In genomic region chr1:17012775-17013501, GRCh38 we compare ENCODE assay signal across 14 cellular contexts. TPM values are rescaled to one million over a fixed set of nuclear protein-coding genes. Genes with fewer than 3 reads are reported as not detected.
DNase-seq lines count a peak whose midpoint lies in the region; ATAC-seq and TF ChIP-seq lines count a peak whose summit lies in the region.
"Had no signal": no experiment of that assay in that cellular context is flagged by ENCODE, and none has a peak within 500 bp of the region (broad histone marks: within the 10 kb centered on the region; RNA-seq: fewer than 3 reads in every experiment).

No MANE protein-coding gene starts in this region.

- H3K9me3 Mint-ChIP-seq in osteocyte (ENCODE audit: unreplicated experiment) = no peaks in the 10 kb centered on the region
- no peaks in the 10 kb centered on the region for H3K9me3 Mint-ChIP-seq in activated T-cell treated with anti-CD3 and anti-CD28 coated beads, Interleukin-2, amount 50 U/mL, for 24 hours
- H3K9me3 Mint-ChIP-seq: naive thymus-derived CD8-positive, alpha-beta T cell had no signal

- DNase-seq in ELR (ENCODE audit: low read depth) = peak; percentile 33
- peak; percentile 82 for DNase-seq in M059J (ENCODE audit: low read depth)
- DNase-seq in osteocyte (ENCODE audit: extremely low spot score, unreplicated experiment) = no peak
- DNase-seq in activated T-cell treated with anti-CD3 and anti-CD28 coated beads, Interleukin-2, amount 50 U/mL, for 24 hours = no peak
- DNase-seq in T-helper 1 cell = no peak
- DNase-seq: activated CD4-positive, alpha-beta T cell treated with anti-CD3 and anti-CD28 coated beads for 36 hours; effector CD8-positive, alpha-beta T cell; naive thymus-derived CD8-positive, alpha-beta T cell; stimulated activated CD4-positive, alpha-beta T cell treated with anti-CD3 and anti-CD28 coated beads, Interleukin-1b, Interleukin-23, amount 100 ng/mL, for 48 hours; stomach had no signal

- peaks cover under 1% of the 10 kb centered on the region for H3K36me3 Mint-ChIP-seq in osteocyte (ENCODE audit: unreplicated experiment)
- peaks cover 8% of the 10 kb centered on the region for H3K36me3 Mint-ChIP-seq in activated T-cell treated with anti-CD3 and anti-CD28 coated beads, Interleukin-2, amount 50 U/mL, for 24 hours (ENCODE audit: low read depth)

- peak overlapping the region; percentile 10 for H3K27ac ChIP-seq in cingulate gyrus (ENCODE audit: low read depth, low read length)
- H3K27ac ChIP-seq: HL-60 had no signal

- H3K4me1 Mint-ChIP-seq in osteocyte (ENCODE audit: unreplicated experiment) = peaks cover 52% of the 10 kb centered on the region
- H3K4me1 Mint-ChIP-seq in activated T-cell treated with anti-CD3 and anti-CD28 coated beads, Interleukin-2, amount 50 U/mL, for 24 hours (ENCODE audit: low read depth) = peaks cover 21% of the 10 kb centered on the region

- ATAC-seq in GM18907 (IDR thresholded peaks at IDR 0.05; ENCODE audit: unreplicated experiment) (no peak), HG02763 (IDR thresholded peaks at IDR 0.05; ENCODE audit: unreplicated experiment) (no peak)

- H3K27ac Mint-ChIP-seq in osteocyte (ENCODE audit: unreplicated experiment) = peak overlapping the region; percentile 77
- no peak overlapping the region for H3K27ac Mint-ChIP-seq in activated T-cell treated with anti-CD3 and anti-CD28 coated beads, Interleukin-2, amount 50 U/mL, for 24 hours
- H3K27ac Mint-ChIP-seq: activated CD4-positive, alpha-beta T cell treated with anti-CD3 and anti-CD28 coated beads for 36 hours had no signal

- no peaks in the 10 kb centered on the region for H3K27me3 Mint-ChIP-seq in osteocyte (ENCODE audit: unreplicated experiment)
- no peaks in the 10 kb centered on the region for H3K27me3 Mint-ChIP-seq in activated T-cell treated with anti-CD3 and anti-CD28 coated beads, Interleukin-2, amount 50 U/mL, for 24 hours
- H3K27me3 Mint-ChIP-seq: activated CD4-positive, alpha-beta T cell treated with anti-CD3 and anti-CD28 coated beads for 36 hours; naive thymus-derived CD8-positive, alpha-beta T cell had no signal

- H3K4me3 Mint-ChIP-seq in osteocyte (ENCODE audit: unreplicated experiment) = peak overlapping the region; percentile 24
- no peak overlapping the region for H3K4me3 Mint-ChIP-seq in activated T-cell treated with anti-CD3 and anti-CD28 coated beads, Interleukin-2, amount 50 U/mL, for 24 hours

- TF ChIP-seq CTCF in osteocyte (IDR thresholded peaks at IDR 0.05) = no peak

RNA-seq across cellular contexts. Expression of gene ATP13A2, which starts 1.2 kb away (rescaled TPM):
- 18.3 and 36.3 TPM in 2 replicates for total RNA-seq in M059J (2014; rRNA removed; shearing (Covaris generic))
- total RNA-seq in osteocyte = 69.6 and 69.9 TPM in 2 replicates

RNA-seq across cellular contexts. Expression of gene MFAP2, which starts 32.5 kb away (rescaled TPM):
- 0.12 TPM in 1 of 2 replicates, not detected in the other for total RNA-seq in M059J (2014; rRNA removed; shearing (Covaris generic))
- 169 and 172 TPM in 2 replicates for total RNA-seq in osteocyte
- total RNA-seq: activated CD4-positive, alpha-beta T cell treated with anti-CD3 and anti-CD28 coated beads for 36 hours; naive thymus-derived CD8-positive, alpha-beta T cell had no signal

RNA-seq across cellular contexts. Expression of gene SDHB, which starts 40.9 kb away (rescaled TPM):
- total RNA-seq in M059J (2014; rRNA removed; shearing (Covaris generic)) = 298 and 307 TPM in 2 replicates
- total RNA-seq in osteocyte = 56.5 and 69.0 TPM in 2 replicates

Comparison
In these comparisons a context has a peak if more than half of its experiments do, and no peak if none do; other contexts are left out.
1. DNase-seq: peak in ELR (single experiment) and M059J (single experiment); none in osteocyte (single experiment), activated T-cell treated with anti-CD3 and anti-CD28 coated beads, Interleukin-2, amount 50 U/mL, for 24 hours (single experiment) and T-helper 1 cell (0 of 5).
2. RNA of gene MFAP2, which starts 32.5 kb away (total RNA-seq): 169 to 172 TPM in osteocyte; 0.12 TPM in M059J; every median in the first group is over 100 times any median in the second.